9 cellular contexts compared by ENCODE assay signal in the genomic region with DNA sequence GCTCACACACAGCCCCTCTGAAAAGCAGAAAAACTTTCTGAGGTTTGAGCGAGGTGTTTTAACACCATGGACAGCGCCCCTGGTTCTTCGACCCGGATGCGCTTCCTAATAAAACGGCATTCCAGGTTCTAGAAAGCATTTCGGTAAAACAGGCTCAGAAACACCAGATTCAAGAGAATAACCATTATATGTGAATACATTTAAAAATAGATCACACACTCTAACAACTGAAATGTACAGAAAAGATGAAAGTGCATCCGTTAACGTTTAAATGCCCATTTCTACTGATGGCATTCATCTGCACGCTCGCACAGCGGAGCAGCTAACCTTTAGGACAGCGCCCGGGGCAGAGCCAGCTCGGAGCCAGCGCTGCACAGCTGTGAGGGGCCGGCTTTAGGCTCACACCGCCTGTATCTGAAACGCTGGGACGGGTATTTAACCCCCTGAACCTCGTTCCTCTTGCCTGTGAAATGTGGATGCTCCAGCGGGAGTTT. TPM values are rescaled to one million over a fixed set of nuclear protein-coding genes. Genes with fewer than 3 reads are reported as not detected.
DNase-seq lines count a peak whose midpoint lies in the region; ATAC-seq and TF ChIP-seq lines count a peak whose summit lies in the region.
"Had no signal": no experiment of that assay in that cellular context is flagged by ENCODE, and none has a peak within 500 bp of the region (broad histone marks: within the 10 kb centered on the region; RNA-seq: fewer than 3 reads in every experiment).

No MANE protein-coding gene starts in this region.

- H3K9me3 ChIP-seq in CD8-positive, alpha-beta T cell (ENCODE audit: low read length), result no peaks in the 10 kb centered on the region

- H3K4me1 Mint-ChIP-seq in CD8-positive, alpha-beta T cell (ENCODE audit: low read depth), result peaks cover 9% of the 10 kb centered on the region
- peaks cover 4 to 9% (median 6%) of the 10 kb centered on the region in 4 donors for H3K4me1 Mint-ChIP-seq in naive thymus-derived CD8-positive, alpha-beta T cell

- CTCF ChIA-PET in CD8-positive, alpha-beta T cell (lab: Charles Lee), result no interaction called here
- CTCF ChIA-PET in RWPE1 (lab: Yijun Ruan, JAX), result no interaction called here

- H3K9me3 Mint-ChIP-seq in CD8-positive, alpha-beta T cell, result no peaks in the 10 kb centered on the region
- H3K9me3 Mint-ChIP-seq in naive thymus-derived CD8-positive, alpha-beta T cell, result peaks cover 0 to 4% (median 0%) of the 10 kb centered on the region in 9 donors

- no peaks in the 10 kb centered on the region for H3K36me3 ChIP-seq in CD8-positive, alpha-beta T cell (ENCODE audit: insufficient read depth, low read length)

- POLR2A ChIA-PET in CD8-positive, alpha-beta T cell (lab: Charles Lee), result no interaction called here
- POLR2A ChIA-PET in RWPE1 (lab: Yijun Ruan, JAX; ENCODE audit: low non-redundant PET), result no interaction called here
- POLR2A ChIA-PET in naive thymus-derived CD8-positive, alpha-beta T cell (lab: Charles Lee), result no interaction called here

- H3K4me3 ChIP-seq in CD8-positive, alpha-beta T cell (ENCODE audit: low read depth, low read length), result no peak overlapping the region
- peak overlapping the region; percentile 50 for H3K4me3 ChIP-seq in fibroblast of villous mesenchyme (ENCODE audit: low read depth, low read length)

- H3K27ac Mint-ChIP-seq in CD8-positive, alpha-beta T cell, result no peak overlapping the region
- H3K27ac Mint-ChIP-seq in naive thymus-derived CD8-positive, alpha-beta T cell, result no peak overlapping the region

- no peak for DNase-seq in CD8-positive, alpha-beta T cell
- DNase-seq in RWPE1 (ENCODE audit: low spot score) (peak; percentile 45), fibroblast of villous mesenchyme (ENCODE audit: low read depth) (peak; percentile 62), amygdala (lab: John Stamatoyannopoulos, UW) (no peak), hippocampal formation (lab: John Stamatoyannopoulos, UW) (no peak), NCI-H524 (lab: John Stamatoyannopoulos, UW) (no peak)
- DNase-seq in naive thymus-derived CD8-positive, alpha-beta T cell, result peak in 2 of 10 donors; percentile 15 to 35
- DNase-seq: NCI-H187 had no signal

- H3K4me3 Mint-ChIP-seq in CD8-positive, alpha-beta T cell, result peak overlapping the region; percentile 22
- peak overlapping the region in 6 of 10 donors; percentile 14 to 64 (median 40) for H3K4me3 Mint-ChIP-seq in naive thymus-derived CD8-positive, alpha-beta T cell

- no peak for TF ChIP-seq CTCF in CD8-positive, alpha-beta T cell (IDR thresholded peaks at IDR 0.05)
- TF ChIP-seq CTCF in RWPE1 (conservative IDR thresholded peaks at IDR 0.05; ENCODE audit: low read depth), result no peak
- no peak for TF ChIP-seq CTCF in fibroblast of villous mesenchyme (IDR thresholded peaks at IDR 0.05; ENCODE audit: insufficient read depth, low read depth, low read length)

- peaks cover 47% of the 10 kb centered on the region for H3K27me3 Mint-ChIP-seq in CD8-positive, alpha-beta T cell (ENCODE audit: low read depth)
- peaks cover 18 to 84% (median 45%) of the 10 kb centered on the region in 5 donors for H3K27me3 Mint-ChIP-seq in naive thymus-derived CD8-positive, alpha-beta T cell

- ATAC-seq in CD8-positive, alpha-beta T cell, result peak; percentile 42
- ATAC-seq in naive thymus-derived CD8-positive, alpha-beta T cell, result peak; percentile 54 to 67
- no peak for ATAC-seq in GM19351 (IDR thresholded peaks at IDR 0.05; ENCODE audit: unreplicated experiment)

- no peak overlapping the region for H3K27ac ChIP-seq in CD8-positive, alpha-beta T cell (ENCODE audit: low read depth, low read length)
- no peak overlapping the region for H3K27ac ChIP-seq in RWPE1

- intact Hi-C loops in CD8-positive, alpha-beta T cell (cut with DNase I, micrococcal nuclease), result no loop called here

- H3K4me1 ChIP-seq in CD8-positive, alpha-beta T cell (ENCODE audit: insufficient read depth, low read length), result peaks cover 6% of the 10 kb centered on the region

- H3K36me3 Mint-ChIP-seq in CD8-positive, alpha-beta T cell, result no peaks in the 10 kb centered on the region
- peaks cover 0 to 2% (median 0%) of the 10 kb centered on the region in 3 donors for H3K36me3 Mint-ChIP-seq in naive thymus-derived CD8-positive, alpha-beta T cell

- H3K27me3 ChIP-seq in CD8-positive, alpha-beta T cell (ENCODE audit: insufficient read depth, low read length), result peaks cover 4% of the 10 kb centered on the region

RNA-seq across cellular contexts. Expression of gene TENT4A, which starts 26.3 kb away (rescaled TPM):
- total RNA-seq in CD8-positive, alpha-beta T cell, result 10 to 100 TPM; 39.9 to 42.6 TPM
- total RNA-seq in fibroblast of villous mesenchyme, result 20.0 and 23.3 TPM in 2 replicates
- total RNA-seq in naive thymus-derived CD8-positive, alpha-beta T cell, result 10 to 100 TPM; 49.6 to 53.7 TPM
- 1 to 10 TPM in 1 of 3 donors, under 1 TPM in 2; 0.72 to 1.2 (median 0.84) TPM for polyA plus RNA-seq in naive thymus-derived CD8-positive, alpha-beta T cell

RNA-seq across cellular contexts. Expression of gene SRD5A1, which starts 53.7 kb away (rescaled TPM):
- total RNA-seq in CD8-positive, alpha-beta T cell, result 1 to 10 TPM; 2.1 to 2.8 TPM
- 7.1 and 7.3 TPM in 2 replicates for total RNA-seq in fibroblast of villous mesenchyme
- 1 to 10 TPM; 9.0 to 9.4 TPM for total RNA-seq in naive thymus-derived CD8-positive, alpha-beta T cell
- 1 to 10 TPM; 4.3 to 6.8 (median 4.4) TPM for polyA plus RNA-seq in naive thymus-derived CD8-positive, alpha-beta T cell

RNA-seq across cellular contexts. Expression of gene NSUN2, which starts 54.1 kb away (rescaled TPM):
- total RNA-seq in CD8-positive, alpha-beta T cell, result 10 to 100 TPM; 69.6 to 74.3 TPM
- 39.9 and 46.2 TPM in 2 replicates for total RNA-seq in fibroblast of villous mesenchyme
- 10 to 100 TPM; 84.6 to 86.5 TPM for total RNA-seq in naive thymus-derived CD8-positive, alpha-beta T cell
- 10 to 100 TPM; 18.3 to 48.7 (median 27.8) TPM for polyA plus RNA-seq in naive thymus-derived CD8-positive, alpha-beta T cell

Comparison
In these comparisons a context has a peak if more than half of its experiments do, and no peak if none do; other contexts are left out.
1. DNase-seq: peak in RWPE1 (single experiment) and fibroblast of villous mesenchyme (single experiment); none in CD8-positive, alpha-beta T cell (0 of 7), amygdala (0 of 56), hippocampal formation (0 of 2) and NCI-H524 (0 of 2).